In the genomic region with DNA sequence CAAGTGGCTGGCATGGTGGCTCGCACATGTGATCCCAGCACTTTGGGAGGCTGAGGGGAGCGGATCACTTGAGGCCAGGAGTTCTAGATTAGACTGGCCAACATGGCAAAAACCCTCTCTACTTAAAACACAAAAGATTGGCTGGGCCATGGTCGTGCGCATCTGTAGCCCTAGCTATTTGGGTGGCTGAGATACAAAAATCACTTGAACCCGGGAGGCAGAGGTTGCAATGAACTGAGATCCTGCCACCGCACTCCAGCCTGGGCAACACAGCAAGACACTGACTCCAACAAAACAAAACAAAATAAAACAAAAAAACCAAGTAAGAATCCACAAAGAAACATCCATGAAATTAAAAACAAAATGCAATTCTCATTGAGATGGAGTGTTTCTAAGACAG, we compare ENCODE assay signal across 22 cellular contexts.
A peak's percentile ranks its signal among the peaks of the same experiment; 100 is the strongest.
DNase-seq lines count a peak whose midpoint lies in the region; ATAC-seq and TF ChIP-seq lines count a peak whose summit lies in the region.
"Had no signal": no experiment of that assay in that cellular context is flagged by ENCODE, and none has a peak within 500 bp of the region (broad histone marks: within the 10 kb centered on the region; RNA-seq: fewer than 3 reads in every experiment).

No MANE protein-coding gene starts in this region.

- H3K79me2 ChIP-seq in GM23338 (replicated peaks; ENCODE audit: insufficient read depth): no peaks in the 10 kb centered on the region

- no peaks in the 10 kb centered on the region for H3K27me3 ChIP-seq in GM23338 (ENCODE audit: insufficient read depth)
- no peaks in the 10 kb centered on the region for H3K27me3 ChIP-seq in NT2/D1 (ENCODE audit: insufficient read depth, insufficient read length)
- H3K27me3 ChIP-seq: BLaER1 had no signal

- peak overlapping the region; percentile 39 for H3K4me2 ChIP-seq in GM23338
- H3K4me2 ChIP-seq: BLaER1 had no signal

- H3K9me3 ChIP-seq in NT2/D1 (ENCODE audit: insufficient read depth, low read length): no peaks in the 10 kb centered on the region
- H3K9me3 ChIP-seq: BLaER1 had no signal

- no peaks in the 10 kb centered on the region for H3F3A ChIP-seq in GM23338 (replicated peaks; ENCODE audit: low read depth)

- H3K27ac ChIP-seq in GM23338 (ENCODE audit: low read depth) (no peak overlapping the region), coronary artery (no peak overlapping the region)
- H3K27ac ChIP-seq: 22Rv1, BLaER1, C4-2B had no signal

- DNase-seq in GM23338 (ENCODE audit: low spot score) (no peak), NT2/D1 (ENCODE audit: low read depth, low spot score) (no peak), coronary artery (ENCODE audit: low spot score) (peak; percentile 46), mesenteric fat pad (ENCODE audit: low spot score) (peak; percentile 28), cardiac septum (ENCODE audit: low spot score) (no peak), SHP77 treated with DMSO at 0.1 percent for 48 hours (lab: John Stamatoyannopoulos, UW) (no peak)
- DNase-seq: CD4-positive, CD25-positive, alpha-beta regulatory T cell; CD8-positive, alpha-beta memory T cell; DMS 273 treated with DMSO at 0.1 percent for 48 hours; DMS79; EL; GDM1; H9; HFFc6 had no signal

- H3K4me3 ChIP-seq in GM23338: no peak overlapping the region
- no peak overlapping the region for H3K4me3 ChIP-seq in NT2/D1 (ENCODE audit: insufficient read length, low read depth)
- H3K4me3 ChIP-seq in coronary artery: no peak overlapping the region
- H3K4me3 ChIP-seq: BLaER1, GM12878 had no signal

- TF ChIP-seq CTCF in GM23338 (conservative IDR thresholded peaks at IDR 0.05; ENCODE audit: low read depth in 2 of 2): no peak
- TF ChIP-seq CTCF in coronary artery (IDR thresholded peaks at IDR 0.05): no peak

- H3K4me1 ChIP-seq in GM23338 (ENCODE audit: insufficient read depth): peaks cover 34% of the 10 kb centered on the region
- peaks cover 21% of the 10 kb centered on the region for H3K4me1 ChIP-seq in NT2/D1 (ENCODE audit: insufficient read depth, insufficient read length)

- H3K36me3 Mint-ChIP-seq in GM23338 (ENCODE audit: low read depth): peaks cover 3% of the 10 kb centered on the region; the same call in 2 of the 3 replicates
- H3K36me3 Mint-ChIP-seq: CD4-positive, CD25-positive, alpha-beta regulatory T cell; CD8-positive, alpha-beta memory T cell had no signal

- peaks cover 20% of the 10 kb centered on the region for H3K27me3 Mint-ChIP-seq in GM23338 (ENCODE audit: insufficient read depth, low read depth, poor library complexity)
- H3K27me3 Mint-ChIP-seq: B cell; CD8-positive, alpha-beta memory T cell had no signal

- H3K9me3 Mint-ChIP-seq in GM23338: peaks cover 3% of the 10 kb centered on the region; the same call in 1 of the 3 replicates
- H3K9me3 Mint-ChIP-seq: H9 had no signal

- H2AFZ ChIP-seq in GM23338: no peak overlapping the region

- 0 out of 2 replicates have a peak, but pooled peaks cover 10% of the 10 kb centered on the region for H3K9me2 ChIP-seq in GM23338 (ENCODE audit: insufficient read depth)

- intact Hi-C loops in cardiac septum (cut with DNase I): no loop called here

- H3K36me3 ChIP-seq in GM23338 (ENCODE audit: insufficient read depth) (no peaks in the 10 kb centered on the region; the same call in 1 of the 2 replicates), NT2/D1 (ENCODE audit: insufficient read depth, insufficient read length, low read length) (no peaks in the 10 kb centered on the region)
- H3K36me3 ChIP-seq: BLaER1 had no signal

- no peak for ATAC-seq in GM23338
- no peak for ATAC-seq in GM19397 (IDR thresholded peaks at IDR 0.05; ENCODE audit: unreplicated experiment)
- ATAC-seq in GM21717 (IDR thresholded peaks at IDR 0.05; ENCODE audit: unreplicated experiment): no peak
- ATAC-seq: GM12878, HCT116 had no signal

- H4K20me1 ChIP-seq in GM23338 (replicated peaks; ENCODE audit: insufficient read depth): no peaks in the 10 kb centered on the region
- H4K20me1 ChIP-seq: BLaER1 had no signal

- peaks cover 41% of the 10 kb centered on the region for H3K4me1 Mint-ChIP-seq in GM23338
- H3K4me1 Mint-ChIP-seq: B cell; CD4-positive, CD25-positive, alpha-beta regulatory T cell; CD8-positive, alpha-beta memory T cell had no signal

- no peak overlapping the region for H3K4me3 Mint-ChIP-seq in GM23338
- H3K4me3 Mint-ChIP-seq: B cell; CD4-positive, CD25-positive, alpha-beta regulatory T cell; CD8-positive, alpha-beta memory T cell; H9; HFFc6 had no signal

- no peak overlapping the region for H3K27ac Mint-ChIP-seq in GM23338
- H3K27ac Mint-ChIP-seq: B cell; CD4-positive, CD25-positive, alpha-beta regulatory T cell; CD8-positive, alpha-beta memory T cell; HFFc6 had no signal

- peak overlapping the region; percentile 12 for H3K9ac ChIP-seq in NT2/D1 (ENCODE audit: insufficient read length, low read depth)
- H3K9ac ChIP-seq: BLaER1 had no signal

TF ChIP-seq in GM23338, 12 proteins besides CTCF, POLR2A, EP300 and RAD21 (continues in another document):
- TF ChIP-seq POLR2AphosphoS5 (IDR thresholded peaks at IDR 0.05; ENCODE audit: low read depth) (no peak), ZNF331 (CRISPR knock-in tag; IDR thresholded peaks at IDR 0.05; ENCODE audit: low read depth) (no peak), EZH2phosphoT487 (IDR thresholded peaks at IDR 0.05; ENCODE audit: unreplicated experiment) (no peak), STAT1 (IDR thresholded peaks at IDR 0.05; ENCODE audit: unreplicated experiment) (no peak), EZH2 (IDR thresholded peaks at IDR 0.05; ENCODE audit: low read depth, unreplicated experiment) (no peak), CREB1 (CRISPR knock-in tag; IDR thresholded peaks at IDR 0.05; ENCODE audit: low read depth) (no peak)
- TF ChIP-seq, protein P1, sequence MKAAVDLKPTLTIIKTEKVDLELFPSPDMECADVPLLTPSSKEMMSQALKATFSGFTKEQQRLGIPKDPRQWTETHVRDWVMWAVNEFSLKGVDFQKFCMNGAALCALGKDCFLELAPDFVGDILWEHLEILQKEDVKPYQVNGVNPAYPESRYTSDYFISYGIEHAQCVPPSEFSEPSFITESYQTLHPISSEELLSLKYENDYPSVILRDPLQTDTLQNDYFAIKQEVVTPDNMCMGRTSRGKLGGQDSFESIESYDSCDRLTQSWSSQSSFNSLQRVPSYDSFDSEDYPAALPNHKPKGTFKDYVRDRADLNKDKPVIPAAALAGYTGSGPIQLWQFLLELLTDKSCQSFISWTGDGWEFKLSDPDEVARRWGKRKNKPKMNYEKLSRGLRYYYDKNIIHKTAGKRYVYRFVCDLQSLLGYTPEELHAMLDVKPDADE (IDR thresholded peaks at IDR 0.05): no peak
- TF ChIP-seq, protein P2, sequence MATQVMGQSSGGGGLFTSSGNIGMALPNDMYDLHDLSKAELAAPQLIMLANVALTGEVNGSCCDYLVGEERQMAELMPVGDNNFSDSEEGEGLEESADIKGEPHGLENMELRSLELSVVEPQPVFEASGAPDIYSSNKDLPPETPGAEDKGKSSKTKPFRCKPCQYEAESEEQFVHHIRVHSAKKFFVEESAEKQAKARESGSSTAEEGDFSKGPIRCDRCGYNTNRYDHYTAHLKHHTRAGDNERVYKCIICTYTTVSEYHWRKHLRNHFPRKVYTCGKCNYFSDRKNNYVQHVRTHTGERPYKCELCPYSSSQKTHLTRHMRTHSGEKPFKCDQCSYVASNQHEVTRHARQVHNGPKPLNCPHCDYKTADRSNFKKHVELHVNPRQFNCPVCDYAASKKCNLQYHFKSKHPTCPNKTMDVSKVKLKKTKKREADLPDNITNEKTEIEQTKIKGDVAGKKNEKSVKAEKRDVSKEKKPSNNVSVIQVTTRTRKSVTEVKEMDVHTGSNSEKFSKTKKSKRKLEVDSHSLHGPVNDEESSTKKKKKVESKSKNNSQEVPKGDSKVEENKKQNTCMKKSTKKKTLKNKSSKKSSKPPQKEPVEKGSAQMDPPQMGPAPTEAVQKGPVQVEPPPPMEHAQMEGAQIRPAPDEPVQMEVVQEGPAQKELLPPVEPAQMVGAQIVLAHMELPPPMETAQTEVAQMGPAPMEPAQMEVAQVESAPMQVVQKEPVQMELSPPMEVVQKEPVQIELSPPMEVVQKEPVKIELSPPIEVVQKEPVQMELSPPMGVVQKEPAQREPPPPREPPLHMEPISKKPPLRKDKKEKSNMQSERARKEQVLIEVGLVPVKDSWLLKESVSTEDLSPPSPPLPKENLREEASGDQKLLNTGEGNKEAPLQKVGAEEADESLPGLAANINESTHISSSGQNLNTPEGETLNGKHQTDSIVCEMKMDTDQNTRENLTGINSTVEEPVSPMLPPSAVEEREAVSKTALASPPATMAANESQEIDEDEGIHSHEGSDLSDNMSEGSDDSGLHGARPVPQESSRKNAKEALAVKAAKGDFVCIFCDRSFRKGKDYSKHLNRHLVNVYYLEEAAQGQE (IDR thresholded peaks at IDR 0.05; ENCODE audit: unreplicated experiment): no peak

Comparison
In these comparisons a context has a peak if more than half of its experiments do, and no peak if none do; other contexts are left out.
1. DNase-seq: peak in coronary artery (single experiment) and mesenteric fat pad (single experiment); none in GM23338 (single experiment), NT2/D1 (single experiment), cardiac septum (single experiment) and SHP77 treated with DMSO at 0.1 percent for 48 hours (single experiment).